14 cellular contexts compared by ENCODE assay signal in genomic region chr9:116390306-116391228, GRCh38.
DNase-seq lines count a peak whose midpoint lies in the region; ATAC-seq, FAIRE-seq and TF ChIP-seq lines count a peak whose summit lies in the region.
"Had no signal": no experiment of that assay in that cellular context is flagged by ENCODE, and none has a peak within 500 bp of the region (broad histone marks: within the 10 kb centered on the region; RNA-seq: fewer than 3 reads in every experiment).

No MANE protein-coding gene starts in this region.

- intact Hi-C loops in cardiac septum (cut with DNase I) = no loop called here

- no peaks in the 10 kb centered on the region for H3K9me3 Mint-ChIP-seq in T-helper 2 cell treated with Interferon-gamma antibody and Interleukin-4, amounts not matched to agents 5 μg/mL and 100 μg/mL, for 36 hours

- H3K4me3 ChIP-seq in keratinocyte (ENCODE audit: control insufficient read depth in 2 of 3, extremely low read depth in 1 of 3, insufficient read depth in 2 of 3, low read depth in 1 of 3, low read length in 3 of 3) = no peak overlapping the region
- H3K4me3 ChIP-seq: mucosa of descending colon had no signal

- H3K9ac ChIP-seq in keratinocyte (ENCODE audit: control insufficient read depth, extremely low read depth, insufficient read depth, low read length) = no peak overlapping the region

- no peak overlapping the region for H3K27ac ChIP-seq in keratinocyte (ENCODE audit: control insufficient read depth, insufficient read depth, low read length)

- no peaks in the 10 kb centered on the region for H3K9me3 ChIP-seq in keratinocyte (ENCODE audit: control insufficient read depth, low read depth, low read length)
- H3K9me3 ChIP-seq: mucosa of descending colon had no signal

- peak; percentile 26 for FAIRE-seq in GM19239 (lab: Jason Lieb, UNC)
- FAIRE-seq in keratinocyte (lab: Jason Lieb, UNC) = no peak
- FAIRE-seq: bronchial epithelial cell, frontal cortex, small intestine had no signal

- H2AFZ ChIP-seq in keratinocyte (ENCODE audit: control insufficient read depth, low read length) = no peak overlapping the region

- no peaks in the 10 kb centered on the region for H3K9me1 ChIP-seq in keratinocyte (ENCODE audit: control insufficient read depth, extremely low read depth, insufficient read depth, low read length)

- H3K36me3 ChIP-seq in keratinocyte (ENCODE audit: control insufficient read depth in 2 of 2, extremely low read depth in 1 of 2, insufficient read depth in 2 of 2, low read length in 2 of 2) = no peaks in the 10 kb centered on the region

- no peak overlapping the region for H3K4me3 Mint-ChIP-seq in T-helper 2 cell treated with Interferon-gamma antibody and Interleukin-4, amounts not matched to agents 5 μg/mL and 100 μg/mL, for 36 hours

- no peaks in the 10 kb centered on the region for H3K27me3 ChIP-seq in keratinocyte (ENCODE audit: control insufficient read depth, extremely low read depth, insufficient read depth, low read length)

- H3K4me2 ChIP-seq in keratinocyte (ENCODE audit: control insufficient read depth, extremely low read depth, insufficient read depth, low read depth, low read length) = peak overlapping the region; percentile 40

- no peaks in the 10 kb centered on the region for H3K36me3 Mint-ChIP-seq in T-helper 2 cell treated with Interferon-gamma antibody and Interleukin-4, amounts not matched to agents 5 μg/mL and 100 μg/mL, for 36 hours (ENCODE audit: low read depth)

- H3K27me3 Mint-ChIP-seq in T-helper 2 cell treated with Interferon-gamma antibody and Interleukin-4, amounts not matched to agents 5 μg/mL and 100 μg/mL, for 36 hours (ENCODE audit: low read depth) = no peaks in the 10 kb centered on the region

- dilution Hi-C loops in keratinocyte (cut with MboI; ENCODE audit: extremely low pct_ligation_motif_present, low sequenced_read_pairs) = no loop called here

- no peak overlapping the region for H3K27ac Mint-ChIP-seq in T-helper 2 cell treated with Interferon-gamma antibody and Interleukin-4, amounts not matched to agents 5 μg/mL and 100 μg/mL, for 36 hours

- H3K79me2 ChIP-seq in keratinocyte (ENCODE audit: control insufficient read depth, insufficient read depth, low read length) = no peaks in the 10 kb centered on the region

- peak; percentile 70 for ATAC-seq in HG02759 (IDR thresholded peaks at IDR 0.05; ENCODE audit: unreplicated experiment)
- ATAC-seq in HG03575 (IDR thresholded peaks at IDR 0.05; ENCODE audit: extremely low read depth, insufficient number of reproducible peaks, low FRiP score, unreplicated experiment) = peak; percentile 78
- ATAC-seq: mucosa of descending colon had no signal

- DNase-seq in GM19239 (ENCODE audit: insufficient read length, low spot score) (no peak), keratinocyte (ENCODE audit: low read depth, low spot score) (no peak), cardiac septum (ENCODE audit: low spot score) (no peak), NCI-H526 treated with DMSO at 0.1 percent for 48 hours (lab: John Stamatoyannopoulos, UW) (no peak)
- no peak for DNase-seq in T-helper 2 cell treated with Interferon-gamma antibody and Interleukin-4, amounts not matched to agents 5 μg/mL and 100 μg/mL, for 36 hours (ENCODE audit: low spot score)
- DNase-seq in activated CD4-positive, alpha-beta T cell treated with anti-CD3 and anti-CD28 coated beads, Interleukin-2, amount 50 U/mL, for 48 hours = no peak
- DNase-seq: H7, mucosa of descending colon, NCI-H1417, small intestine had no signal

- H3K4me1 ChIP-seq in keratinocyte (ENCODE audit: control insufficient read depth, extremely low read depth, insufficient read depth, low read length) = peaks cover 35% of the 10 kb centered on the region

- no peaks in the 10 kb centered on the region for H3K4me1 Mint-ChIP-seq in T-helper 2 cell treated with Interferon-gamma antibody and Interleukin-4, amounts not matched to agents 5 μg/mL and 100 μg/mL, for 36 hours (ENCODE audit: low read depth)

- no peak for TF ChIP-seq CTCF in keratinocyte (optimal IDR thresholded peaks at IDR 0.05 in 1 of 3, IDR thresholded peaks at IDR 0.05 in 1 of 3, conservative IDR thresholded peaks at IDR 0.05 in 1 of 3; ENCODE audit: extremely low read depth in 1 of 3, insufficient read depth in 2 of 3, low read length in 3 of 3)

- no peaks in the 10 kb centered on the region for H4K20me1 ChIP-seq in keratinocyte (ENCODE audit: control insufficient read depth, extremely low read depth, insufficient read depth, low read length)
